In the genomic region with DNA sequence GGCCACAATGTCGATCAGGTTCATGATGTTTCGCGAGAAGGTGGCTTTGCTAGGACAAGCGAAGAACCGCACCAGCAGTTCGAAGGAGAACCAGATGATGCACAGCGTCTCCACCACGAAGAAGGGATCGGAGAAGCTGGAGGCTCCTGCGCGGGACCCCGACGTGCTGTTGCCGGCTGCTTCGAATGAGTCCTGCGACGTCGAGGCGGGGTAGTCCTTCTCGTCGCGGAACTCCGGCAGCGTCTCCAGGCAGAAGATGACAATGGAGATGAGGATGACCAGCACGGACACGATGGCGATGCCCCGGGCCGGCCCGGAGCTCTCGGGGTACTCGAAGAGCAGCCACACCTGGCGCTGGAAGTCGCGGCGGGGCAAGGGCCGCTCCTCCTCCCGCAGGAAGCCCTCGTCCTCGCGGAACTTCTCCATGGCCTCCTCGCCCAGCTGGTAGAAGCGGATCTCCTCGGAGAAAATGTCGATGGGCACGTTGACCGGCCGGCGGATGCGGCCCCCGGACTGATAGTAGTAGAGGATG, we compare ENCODE assay signal across 9 cellular contexts. TPM values are rescaled to one million over a fixed set of nuclear protein-coding genes. Genes with fewer than 3 reads are reported as not detected.
DNase-seq lines count a peak whose midpoint lies in the region; ATAC-seq, FAIRE-seq and TF ChIP-seq lines count a peak whose summit lies in the region.
"Had no signal": no experiment of that assay in that cellular context is flagged by ENCODE, and none has a peak within 500 bp of the region (broad histone marks: within the 10 kb centered on the region; RNA-seq: fewer than 3 reads in every experiment).

No MANE protein-coding gene starts in this region.

- H3K9me3 ChIP-seq in esophagus (ENCODE audit: control insufficient read depth in 2 of 2, insufficient read depth in 1 of 2, low read depth in 1 of 2, low read length in 1 of 2) (peaks cover 0 to 10% of the 10 kb centered on the region in 2 donors), sigmoid colon (no peaks in the 10 kb centered on the region)

- no peak for TF ChIP-seq EP300 in sigmoid colon (IDR thresholded peaks at IDR 0.05)

- peak; percentile 18 to 23 for DNase-seq in activated CD4-positive, alpha-beta T cell treated with anti-CD3 and anti-CD28 coated beads, Interleukin-2, amount 50 U/mL, for 4 hours
- DNase-seq in sigmoid colon (no peak), hippocampal formation (lab: John Stamatoyannopoulos, UW) (no peak), HTR-8/SVneo (ENCODE audit: insufficient read length, low spot score) (no peak)

- peak overlapping the region; percentile 60 for H3K4me3 ChIP-seq in GM12875 (ENCODE audit: low read depth, low read length)
- peak overlapping the region; percentile 42 to 53 for H3K4me3 ChIP-seq in esophagus (ENCODE audit: low read depth in 1 of 2, low read length in 2 of 2)
- H3K4me3 ChIP-seq in sigmoid colon, result peak overlapping the region; percentile 4 to 59 (median 44)

- no peak for ATAC-seq in GM18867 (IDR thresholded peaks at IDR 0.05; ENCODE audit: unreplicated experiment)
- no peak for ATAC-seq in GM21367 (IDR thresholded peaks at IDR 0.05; ENCODE audit: unreplicated experiment)

- TF ChIP-seq CTCF in GM12875 (IDR thresholded peaks at IDR 0.05; ENCODE audit: borderline replicate concordance, insufficient read depth, low read depth, low read length) (no peak), sigmoid colon (IDR thresholded peaks at IDR 0.05) (no peak)

- FAIRE-seq in HTR-8/SVneo (lab: Jason Lieb, UNC), result no peak
- FAIRE-seq: RCC 7860 had no signal

- H3K36me3 ChIP-seq in esophagus (ENCODE audit: control insufficient read depth in 2 of 2, insufficient read depth in 2 of 2, low read length in 1 of 2), result no peaks in the 10 kb centered on the region
- no peaks in the 10 kb centered on the region for H3K36me3 ChIP-seq in sigmoid colon

- TF ChIP-seq POLR2A in sigmoid colon (IDR thresholded peaks at IDR 0.05), result no peak

- intact Hi-C loops in sigmoid colon (cut with DNase I), result no loop called here

- H3K4me1 ChIP-seq in esophagus (ENCODE audit: control insufficient read depth in 2 of 2, insufficient read depth in 2 of 2, low read length in 1 of 2) (peaks cover 4 to 9% of the 10 kb centered on the region in 2 donors), sigmoid colon (peaks cover 0 to 16% (median 15%) of the 10 kb centered on the region in 4 donors)

- peak overlapping the region; percentile 6 to 61 for H3K27ac ChIP-seq in esophagus (ENCODE audit: low read depth in 2 of 2, low read length in 1 of 2)
- no peak overlapping the region for H3K27ac ChIP-seq in sigmoid colon

- 33 to 34% methylated on average over 51 of the region's 51 CpGs for WGBS in esophagus, 2 donors
- WGBS in sigmoid colon, 2 donors, result 27 to 63% methylated on average over 51 of the region's 51 CpGs

- H3K27me3 ChIP-seq in esophagus (ENCODE audit: control insufficient read depth in 1 of 2, insufficient read depth in 2 of 2, low read length in 2 of 2) (peaks cover 4 to 27% of the 10 kb centered on the region in 2 donors), sigmoid colon (peaks cover 23 to 66% (median 40%) of the 10 kb centered on the region in 3 donors)

RNA-seq across cellular contexts. Expression of gene KCNA3, which starts 0.9 kb away (rescaled TPM):
- under 1 TPM; 0.05 to 0.06 TPM for polyA plus RNA-seq in esophagus
- total RNA-seq in sigmoid colon, result 1 to 10 TPM in 1 of 4 donors, under 1 TPM in 2, not detected in 1; 0.71 to 1.8 (median 0.82) TPM
- 1 to 10 TPM in 1 of 3 donors, not detected in 2; 4.3 TPM for polyA plus RNA-seq in sigmoid colon

Comparison
In these comparisons a context has a peak if more than half of its experiments do, and no peak if none do; other contexts are left out.
1. DNase-seq: peak in activated CD4-positive, alpha-beta T cell treated with anti-CD3 and anti-CD28 coated beads, Interleukin-2, amount 50 U/mL, for 4 hours (2 of 2); none in sigmoid colon (single experiment), hippocampal formation (0 of 2) and HTR-8/SVneo (single experiment).
2. H3K27ac ChIP-seq: peak in esophagus (2 of 2); none in sigmoid colon (0 of 4).
3. Peak in every context shown above with its lines, with median percentiles within 50 percentile points of each other: H3K4me3 ChIP-seq.